ENCODE assay signal across 8 cellular contexts in genomic region chr17:57849874-57850754, GRCh38. TPM values are rescaled to one million over a fixed set of nuclear protein-coding genes. Genes with fewer than 3 reads are reported as not detected.
A peak's percentile ranks its signal among the peaks of the same experiment; 100 is the strongest.
DNase-seq lines count a peak whose midpoint lies in the region; ATAC-seq, FAIRE-seq and TF ChIP-seq lines count a peak whose summit lies in the region.

MRPS23 (minus strand) TSS chr17:57850044; CDS start chr17:57850010, 34 bp downstream.

- peak within 1 kb of the TSS; percentile 94 for H3K27ac Mint-ChIP-seq in T-helper 1 cell treated with Interleukin-12 subunit alpha and Interleukin-12 subunit beta and Interleukin-4 antibody, amounts not matched to agents 30 μg/mL and 1 μg/mL, for 36 hours

- H3K9me3 ChIP-seq in left ventricle myocardium inferior (replicated peaks) (no peaks in the 10 kb centered on the region), prostate gland (no peaks in the 10 kb centered on the region)

- H3K4me1 Mint-ChIP-seq in T-helper 1 cell treated with Interleukin-12 subunit alpha and Interleukin-12 subunit beta and Interleukin-4 antibody, amounts not matched to agents 30 μg/mL and 1 μg/mL, for 36 hours (ENCODE audit: low read depth) = peaks cover 17% of the 10 kb centered on the region

- no peak for TF ChIP-seq CTCF in GM13977 (IDR thresholded peaks at IDR 0.05; ENCODE audit: extremely low read depth, insufficient read depth, missing control alignments)
- TF ChIP-seq CTCF in left ventricle myocardium inferior (IDR thresholded peaks at IDR 0.05; ENCODE audit: borderline replicate concordance) = no peak
- TF ChIP-seq CTCF in prostate gland (IDR thresholded peaks at IDR 0.05) = peak in 1 of 4 experiments; percentile 26

- WGBS in prostate gland = under 1% methylated on average over 57 of the region's 57 CpGs

- in situ Hi-C loops in GM13977 (cut with MboI; ENCODE audit: low pct_unique_long_range_greater_than_20kb, low sequenced_read_pairs, unreplicated experiment) = loop anchor here (10.0 kb wide), 2 partner anchors 155 to 255 kb away; partner anchors contain the start of gene SRSF1

- H3K27me3 ChIP-seq in left ventricle myocardium inferior (ENCODE audit: low read depth) (no peaks in the 10 kb centered on the region), prostate gland (replicated peaks; ENCODE audit: insufficient read depth) (no peaks in the 10 kb centered on the region)

- H3K27ac ChIP-seq in left ventricle myocardium inferior (replicated peaks) = peak within 1 kb of the TSS; percentile 97
- peak within 1 kb of the TSS; percentile 88 to 92 for H3K27ac ChIP-seq in prostate gland

- no peaks in the 10 kb centered on the region for H3K9me3 Mint-ChIP-seq in T-helper 1 cell treated with Interleukin-12 subunit alpha and Interleukin-12 subunit beta and Interleukin-4 antibody, amounts not matched to agents 30 μg/mL and 1 μg/mL, for 36 hours

- H3K4me3 ChIP-seq in left ventricle myocardium inferior (peak within 1 kb of the TSS; percentile 99), prostate gland (peak within 1 kb of the TSS; percentile 61 to 75)

- peak; percentile 87 for ATAC-seq in HG02884 (IDR thresholded peaks at IDR 0.05; ENCODE audit: unreplicated experiment)

- H3K4me3 Mint-ChIP-seq in T-helper 1 cell treated with Interleukin-12 subunit alpha and Interleukin-12 subunit beta and Interleukin-4 antibody, amounts not matched to agents 30 μg/mL and 1 μg/mL, for 36 hours = peak within 1 kb of the TSS; percentile 88

- H3K27me3 Mint-ChIP-seq in T-helper 1 cell treated with Interleukin-12 subunit alpha and Interleukin-12 subunit beta and Interleukin-4 antibody, amounts not matched to agents 30 μg/mL and 1 μg/mL, for 36 hours (ENCODE audit: low read depth) = no peaks in the 10 kb centered on the region

- TF ChIP-seq POLR2A in prostate gland (IDR thresholded peaks at IDR 0.05) = peak; percentile 77

- H3K36me3 ChIP-seq in left ventricle myocardium inferior (peaks cover 24% of the 10 kb centered on the region), prostate gland (no peaks in the 10 kb centered on the region)

- H3K36me3 Mint-ChIP-seq in T-helper 1 cell treated with Interleukin-12 subunit alpha and Interleukin-12 subunit beta and Interleukin-4 antibody, amounts not matched to agents 30 μg/mL and 1 μg/mL, for 36 hours (ENCODE audit: low read depth) = peaks cover 9% of the 10 kb centered on the region

- FAIRE-seq in urothelium cell line (lab: Jason Lieb, UNC) = peak; percentile 96

- peaks cover 79% of the 10 kb centered on the region for H3K4me1 ChIP-seq in left ventricle myocardium inferior
- peaks cover 17% of the 10 kb centered on the region for H3K4me1 ChIP-seq in prostate gland (replicated peaks)

- DNase-seq in GM13977 (ENCODE audit: low spot score) (peak; percentile 96), NCI-H1694 (lab: John Stamatoyannopoulos, UW) (peak; percentile 98), amniotic stem cell (lab: John Stamatoyannopoulos, UW) (peak; percentile 99), left ventricle myocardium inferior (peak; percentile 97), prostate gland (ENCODE audit: low spot score) (peak; percentile 98), urothelium cell line (ENCODE audit: low spot score) (peak; percentile 100)

- intact Hi-C loops in left ventricle myocardium inferior (cut with micrococcal nuclease) = loop anchor here (10.0 kb wide), 1 partner anchor 265 kb away; no protein-coding TSS in a partner anchor
- intact Hi-C loops in prostate gland (cut with DNase I) = loop anchor here (10.0 kb wide), 1 partner anchor 235 kb away; the partner anchor contains the start of gene DYNLL2

RNA-seq across cellular contexts. Expression of gene MRPS23, which starts in this region (rescaled TPM):
- total RNA-seq in left ventricle myocardium inferior = 89.4 TPM
- total RNA-seq in prostate gland = 10 to 100 TPM; 29.0 to 43.1 TPM

Comparison
In these comparisons a context has a peak if more than half of its experiments do, and no peak if none do; other contexts are left out.
1. Peak in every context shown above with its lines: DNase-seq, ATAC-seq, H3K4me3 ChIP-seq and H3K27ac ChIP-seq.